ENCODE assay signal across 13 cellular contexts in the genomic region with DNA sequence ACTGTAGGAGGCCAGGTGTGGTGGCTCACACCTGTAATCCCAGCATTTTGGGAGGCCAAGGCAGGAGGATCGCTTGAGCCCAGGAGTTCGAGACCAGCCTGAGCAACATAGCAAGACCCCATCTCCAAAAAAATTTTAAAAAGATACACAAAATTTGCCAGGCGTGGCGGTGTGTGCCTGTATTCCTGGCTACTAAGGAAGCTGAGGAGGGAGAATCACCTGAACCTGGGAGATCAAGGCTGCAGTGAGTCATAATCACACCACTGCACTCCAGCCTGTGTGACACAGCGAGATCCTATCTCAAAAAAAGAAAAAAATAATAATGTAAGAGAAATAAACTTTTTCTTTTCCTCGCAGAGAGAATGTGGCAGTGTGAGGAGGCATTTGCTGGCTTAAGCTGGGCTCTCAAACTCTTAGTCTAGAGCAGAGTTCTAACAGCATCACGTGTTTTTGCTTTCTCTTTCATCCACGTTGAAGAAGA. TPM values are rescaled to one million over a fixed set of nuclear protein-coding genes. Genes with fewer than 3 reads are reported as not detected.
DNase-seq lines count a peak whose midpoint lies in the region; ATAC-seq and TF ChIP-seq lines count a peak whose summit lies in the region.
"Had no signal": no experiment of that assay in that cellular context is flagged by ENCODE, and none has a peak within 500 bp of the region (broad histone marks: within the 10 kb centered on the region; RNA-seq: fewer than 3 reads in every experiment).

No MANE protein-coding gene starts in this region.

- in situ Hi-C loops in Caki2 (cut with HindIII; ENCODE audit: low pct_unique_long_range_greater_than_20kb, low sequenced_read_pairs) (no loop called here), GM13977 (cut with MboI; ENCODE audit: low pct_unique_long_range_greater_than_20kb, low sequenced_read_pairs, unreplicated experiment) (no loop called here)

- peaks cover 94% of the 10 kb centered on the region for H3K4me1 Mint-ChIP-seq in activated naive CD4-positive, alpha-beta T cell treated with anti-CD3 and anti-CD28 coated beads, Interleukin-2, amount 10 ng/mL, durations not matched to agents 7 days and 5 days
- peaks cover 53 to 92% (median 69%) of the 10 kb centered on the region in 3 donors for H3K4me1 Mint-ChIP-seq in naive B cell

- DNase-seq in Caki2 (ENCODE audit: low read depth) (peak; percentile 13), T follicular helper cell (ENCODE audit: low read depth) (peak; percentile 51), naive B cell (no peak), GM13977 (ENCODE audit: low spot score) (no peak)
- peak; percentile 58 for DNase-seq in activated naive CD4-positive, alpha-beta T cell treated with anti-CD3 and anti-CD28 coated beads, Interleukin-2, amount 10 ng/mL, durations not matched to agents 7 days and 5 days
- DNase-seq: Karpas-422, NCI-H2029 treated with DMSO at 0.1 percent for 48 hours, retina, testis had no signal

- CTCF ChIA-PET in activated naive CD4-positive, alpha-beta T cell treated with anti-CD3 and anti-CD28 coated beads, Interleukin-2, amount 10 ng/mL, durations not matched to agents 7 days and 5 days (lab: Charles Lee): interaction anchor here (1.9 kb wide), 1 partner anchor 66 kb away, joined by 6 read pairs; no protein-coding TSS in a partner anchor

- TF ChIP-seq CTCF in GM13977 (IDR thresholded peaks at IDR 0.05; ENCODE audit: extremely low read depth, insufficient read depth, missing control alignments): no peak

- H3K27ac Mint-ChIP-seq in activated naive CD4-positive, alpha-beta T cell treated with anti-CD3 and anti-CD28 coated beads, Interleukin-2, amount 10 ng/mL, durations not matched to agents 7 days and 5 days: peak overlapping the region; percentile 100
- peak overlapping the region; percentile 99 to 100 (median 100) for H3K27ac Mint-ChIP-seq in naive B cell

- H3K36me3 Mint-ChIP-seq in activated naive CD4-positive, alpha-beta T cell treated with anti-CD3 and anti-CD28 coated beads, Interleukin-2, amount 10 ng/mL, durations not matched to agents 7 days and 5 days: peaks cover 22% of the 10 kb centered on the region
- peaks cover 0 to 7% of the 10 kb centered on the region in 2 donors for H3K36me3 Mint-ChIP-seq in naive B cell

- ATAC-seq in naive B cell (ENCODE audit: low read depth in 2 of 2) (no peak), HG02938 (IDR thresholded peaks at IDR 0.05; ENCODE audit: unreplicated experiment) (no peak), HG02973 (IDR thresholded peaks at IDR 0.05; ENCODE audit: unreplicated experiment) (no peak), HG03280 (IDR thresholded peaks at IDR 0.05; ENCODE audit: unreplicated experiment) (no peak)

- no peaks in the 10 kb centered on the region for H3K27me3 Mint-ChIP-seq in activated naive CD4-positive, alpha-beta T cell treated with anti-CD3 and anti-CD28 coated beads, Interleukin-2, amount 10 ng/mL, durations not matched to agents 7 days and 5 days
- no peaks in the 10 kb centered on the region for H3K27me3 Mint-ChIP-seq in naive B cell

- H3K9me3 Mint-ChIP-seq in activated naive CD4-positive, alpha-beta T cell treated with anti-CD3 and anti-CD28 coated beads, Interleukin-2, amount 10 ng/mL, durations not matched to agents 7 days and 5 days: peaks cover 8% of the 10 kb centered on the region
- peaks cover 0 to 13% (median 4%) of the 10 kb centered on the region in 7 donors for H3K9me3 Mint-ChIP-seq in naive B cell

- peak overlapping the region; percentile 72 for H3K4me3 Mint-ChIP-seq in activated naive CD4-positive, alpha-beta T cell treated with anti-CD3 and anti-CD28 coated beads, Interleukin-2, amount 10 ng/mL, durations not matched to agents 7 days and 5 days
- H3K4me3 Mint-ChIP-seq in naive B cell: peak overlapping the region in 6 of 8 donors; percentile 15 to 92 (median 70)

RNA-seq across cellular contexts. Expression of a gene that starts 21.1 kb away (rescaled TPM):
- total RNA-seq in Caki2 (2014; rRNA removed; shearing (Covaris generic); ENCODE audit: low replicate concordance): not detected in 2 replicates
- not detected for polyA plus RNA-seq in naive B cell (ENCODE audit: low read depth in 6 of 6)
- total RNA-seq: T-helper 2 cell treated with Interferon-gamma antibody and Interleukin-4, amounts not matched to agents 100 ng/mL and 5 ng/mL, for 36 hours had no signal

RNA-seq across cellular contexts. Expression of a gene that starts 41.4 kb away (rescaled TPM):
- 13.0 and 33.0 TPM in 2 replicates for total RNA-seq in Caki2 (2014; rRNA removed; shearing (Covaris generic); ENCODE audit: low replicate concordance)
- 10 to 100 TPM; 11.7 to 46.3 (median 34.8) TPM for polyA plus RNA-seq in naive B cell (ENCODE audit: low read depth in 6 of 6)

RNA-seq across cellular contexts. Expression of a gene that starts 52.9 kb away (rescaled TPM):
- 43.7 and 51.5 TPM in 2 replicates for total RNA-seq in Caki2 (2014; rRNA removed; shearing (Covaris generic); ENCODE audit: low replicate concordance)
- polyA plus RNA-seq in naive B cell (ENCODE audit: low read depth in 6 of 6): 100 to 1,000 TPM; 290 to 440 (median 351) TPM

Comparison
In these comparisons a context has a peak if more than half of its experiments do, and no peak if none do; other contexts are left out.
1. DNase-seq: peak in Caki2 (single experiment), T follicular helper cell (single experiment) and activated naive CD4-positive, alpha-beta T cell treated with anti-CD3 and anti-CD28 coated beads, Interleukin-2, amount 10 ng/mL, durations not matched to agents 7 days and 5 days (single experiment); none in naive B cell (single experiment) and GM13977 (single experiment).